ENCODE assay signal across 8 cellular contexts in genomic region chr10:63157845-63158624, GRCh38. TPM values are rescaled to one million over a fixed set of nuclear protein-coding genes. Genes with fewer than 3 reads are reported as not detected.
DNase-seq lines count a peak whose midpoint lies in the region; ATAC-seq and TF ChIP-seq lines count a peak whose summit lies in the region.

No MANE protein-coding gene starts in this region.

- DNase-seq in stimulated activated naive CD4-positive, alpha-beta T cell (lab: John Stamatoyannopoulos, UW): peak in 4 of 6 experiments; percentile 15 to 72 (median 44)
- no peak for DNase-seq in stimulated activated naive CD4-positive, alpha-beta T cell treated with Interleukin-2 at 50 U/mL for 16 hours (lab: John Stamatoyannopoulos, UW)
- DNase-seq in HFF-Myc (ENCODE audit: extremely low read depth, low read depth): peak; percentile 80
- peak; percentile 63 for DNase-seq in MV-4-11 (lab: John Stamatoyannopoulos, UW)
- DNase-seq in SJCRH30: peak; percentile 43 to 81
- DNase-seq in body of pancreas: peak in 3 of 4 donors; percentile 24 to 40 (median 33)
- peak; percentile 75 for DNase-seq in iPS DF 4.7 (ENCODE audit: extremely low read depth, low spot score)
- DNase-seq in stimulated activated CD4-positive, alpha-beta T cell treated with anti-CD3 and anti-CD28 coated beads, Interleukin-15, amount 100 ng/mL, for 24 hours: peak; percentile 41

- H3K27ac ChIP-seq in SJCRH30: no peak overlapping the region
- no peak overlapping the region for H3K27ac ChIP-seq in body of pancreas

- no peak for TF ChIP-seq POLR2A in body of pancreas (IDR thresholded peaks at IDR 0.05)

- H3K4me3 ChIP-seq in HFF-Myc (replicated peaks; ENCODE audit: low read depth, low read length): no peak overlapping the region
- H3K4me3 ChIP-seq in SJCRH30: no peak overlapping the region
- H3K4me3 ChIP-seq in body of pancreas: no peak overlapping the region

- H3K27me3 ChIP-seq in SJCRH30 (no peaks in the 10 kb centered on the region), body of pancreas (no peaks in the 10 kb centered on the region)

- intact Hi-C loops in body of pancreas (cut with DNase I): no loop called here

- H3K36me3 ChIP-seq in SJCRH30: no peaks in the 10 kb centered on the region; the same call in 1 of the 2 replicates
- H3K36me3 ChIP-seq in body of pancreas (replicated peaks in 1 of 2; ENCODE audit: insufficient read depth in 1 of 2, low read depth in 2 of 2): peaks cover 0 to 7% of the 10 kb centered on the region in 2 donors

- 62 to 63% methylated on average over 3 of the region's 3 CpGs for WGBS in body of pancreas, 2 donors

- peak; percentile 74 for ATAC-seq in body of pancreas

- TF ChIP-seq CTCF in HFF-Myc (IDR thresholded peaks at IDR 0.05; ENCODE audit: low read depth, low read length, missing control alignments) (peak; percentile 69), body of pancreas (IDR thresholded peaks at IDR 0.05) (peak; percentile 58 to 76 (median 71))

- no peaks in the 10 kb centered on the region for H3K4me1 ChIP-seq in SJCRH30
- H3K4me1 ChIP-seq in body of pancreas: no peaks in the 10 kb centered on the region

- H3K9me3 ChIP-seq in SJCRH30 (replicated peaks) (no peaks in the 10 kb centered on the region), body of pancreas (no peaks in the 10 kb centered on the region)

RNA-seq across cellular contexts. Expression of gene NRBF2, which starts 24.9 kb away (rescaled TPM):
- total RNA-seq in SJCRH30 (2014; rRNA removed; shearing (Covaris generic)): 13.8 and 14.0 TPM in 2 replicates
- total RNA-seq in body of pancreas: 1 to 10 TPM; 7.5 to 9.2 TPM
